2 cellular contexts compared by ENCODE assay signal in the genomic region with DNA sequence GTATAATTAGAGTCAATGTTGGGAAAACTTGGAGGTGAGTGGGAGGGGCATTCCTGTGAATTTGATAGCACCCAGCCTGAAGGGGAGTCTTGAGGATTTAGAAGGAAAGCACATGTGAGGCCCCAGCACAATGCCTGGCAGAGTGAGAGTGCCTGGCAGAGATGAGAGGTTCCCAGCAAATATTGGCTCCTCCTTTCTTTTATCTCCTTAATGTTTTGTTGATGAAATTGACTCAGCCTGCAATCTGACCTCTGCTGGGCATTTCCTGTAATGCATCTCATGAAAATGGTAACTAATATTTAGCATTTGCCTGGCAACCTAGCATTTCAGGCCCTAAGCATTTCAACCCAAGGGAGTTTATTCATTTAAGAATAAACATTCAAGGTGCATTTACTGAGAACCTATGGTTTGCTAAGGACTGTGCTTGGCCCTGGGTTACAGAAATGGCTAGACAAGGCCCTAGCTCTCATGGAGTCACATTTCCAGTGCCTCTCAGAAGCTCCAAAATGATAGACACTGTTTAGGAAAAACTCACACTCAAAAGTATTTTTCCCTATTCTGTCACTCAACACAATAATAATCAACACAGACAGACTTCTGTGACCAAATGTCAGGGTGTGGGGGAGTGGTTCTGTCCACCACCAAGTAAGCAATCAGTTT.
TF ChIP-seq lines count a peak whose summit lies in the region.

No MANE protein-coding gene starts in this region.

TF ChIP-seq in SK-N-SH, 30 proteins besides CTCF, POLR2A, EP300 and RAD21 (continued from another document):
- TF ChIP-seq MXI1 (IDR thresholded peaks at IDR 0.05; ENCODE audit: low read depth, low read length) (0 out of 2 replicates have a peak, but pooled peaks have one; percentile 60), RFX5 (IDR thresholded peaks at IDR 0.05; ENCODE audit: low read length) (0 out of 2 replicates have a peak, but pooled peaks have one; percentile 17)
- TF ChIP-seq, protein P1, sequence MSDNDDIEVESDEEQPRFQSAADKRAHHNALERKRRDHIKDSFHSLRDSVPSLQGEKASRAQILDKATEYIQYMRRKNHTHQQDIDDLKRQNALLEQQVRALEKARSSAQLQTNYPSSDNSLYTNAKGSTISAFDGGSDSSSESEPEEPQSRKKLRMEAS (IDR thresholded peaks at IDR 0.05; ENCODE audit: low read depth): no peak

TF ChIP-seq in K562, 482 proteins besides CTCF, POLR2A, EP300 and RAD21 (continued from another document):
- TF ChIP-seq ARID3A (IDR thresholded peaks at IDR 0.05; ENCODE audit: borderline replicate concordance, low read depth, low read length) (peak; percentile 75), ZNF507 (tag; conservative IDR thresholded peaks at IDR 0.05) (no peak), TAL1 (IDR thresholded peaks at IDR 0.05) (no peak), NR2F6 (CRISPR knock-in tag; IDR thresholded peaks at IDR 0.05) (no peak), BMI1 (IDR thresholded peaks at IDR 0.05; ENCODE audit: low read length) (no peak)
- TF ChIP-seq, protein P2, sequence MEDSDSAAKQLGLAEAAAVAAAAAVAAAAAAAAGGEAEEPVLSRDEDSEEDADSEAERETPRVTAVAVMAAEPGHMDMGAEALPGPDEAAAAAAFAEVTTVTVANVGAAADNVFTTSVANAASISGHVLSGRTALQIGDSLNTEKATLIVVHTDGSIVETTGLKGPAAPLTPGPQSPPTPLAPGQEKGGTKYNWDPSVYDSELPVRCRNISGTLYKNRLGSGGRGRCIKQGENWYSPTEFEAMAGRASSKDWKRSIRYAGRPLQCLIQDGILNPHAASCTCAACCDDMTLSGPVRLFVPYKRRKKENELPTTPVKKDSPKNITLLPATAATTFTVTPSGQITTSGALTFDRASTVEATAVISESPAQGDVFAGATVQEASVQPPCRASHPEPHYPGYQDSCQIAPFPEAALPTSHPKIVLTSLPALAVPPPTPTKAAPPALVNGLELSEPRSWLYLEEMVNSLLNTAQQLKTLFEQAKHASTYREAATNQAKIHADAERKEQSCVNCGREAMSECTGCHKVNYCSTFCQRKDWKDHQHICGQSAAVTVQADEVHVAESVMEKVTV (CRISPR knock-in tag; IDR thresholded peaks at IDR 0.05): peak; percentile 44; the same call in 1 of the 2 replicates
